In genomic region chr2:47520825-47521665, GRCh38 we compare ENCODE assay signal across 8 cellular contexts. TPM values are rescaled to one million over a fixed set of nuclear protein-coding genes. Genes with fewer than 3 reads are reported as not detected.
DNase-seq lines count a peak whose midpoint lies in the region; ATAC-seq, FAIRE-seq and TF ChIP-seq lines count a peak whose summit lies in the region.

No MANE protein-coding gene starts in this region.

- no peaks in the 10 kb centered on the region for H3K36me3 ChIP-seq in bronchial epithelial cell (ENCODE audit: control insufficient read depth, insufficient read depth, low read length)

- no peak for FAIRE-seq in bronchial epithelial cell (lab: Jason Lieb, UNC)

- peaks cover 4% of the 10 kb centered on the region for H3K27me3 ChIP-seq in bronchial epithelial cell (ENCODE audit: control insufficient read depth, insufficient read depth, low read length)

- peak overlapping the region; percentile 20 for H3K4me3 ChIP-seq in bronchial epithelial cell (ENCODE audit: low read depth, low read length)

- DNase-seq in NCI-H2081 treated with DMSO at 0.1 percent for 48 hours (lab: John Stamatoyannopoulos, UW): peak; percentile 62
- peak; percentile 22 to 64 (median 44) for DNase-seq in activated CD4-positive, CD25-positive, alpha-beta regulatory T cell (lab: John Stamatoyannopoulos, UW)
- peak; percentile 49 for DNase-seq in bronchial epithelial cell (ENCODE audit: low read depth)
- peak; percentile 41 to 71 for DNase-seq in left colon
- DNase-seq in stimulated activated CD8-positive, alpha-beta memory T cell treated with anti-CD3 and anti-CD28 coated beads, Interleukin-12 subunit alpha, Interleukin-12 subunit beta, amount 100 ng/mL, for 24 hours (ENCODE audit: extremely low read depth): peak; percentile 39
- no peak for DNase-seq in DMS114 treated with DMSO at 0.1 percent for 48 hours (lab: John Stamatoyannopoulos, UW; ENCODE audit: unreplicated experiment)

- intact Hi-C loops in left colon (cut with DNase I, micrococcal nuclease): no loop called here

- TF ChIP-seq CTCF in bronchial epithelial cell (IDR thresholded peaks at IDR 0.05; ENCODE audit: insufficient read depth, low read length, severe bottlenecking): peak; percentile 45

- TF ChIP-seq POLR2A in GM18505 (IDR thresholded peaks at IDR 0.05; ENCODE audit: borderline replicate concordance, extremely low read depth, insufficient read depth, insufficient read length): peak; percentile 50

- peak; percentile 81 for ATAC-seq in GM18505 (IDR thresholded peaks at IDR 0.05; ENCODE audit: unreplicated experiment)
- ATAC-seq in HG02938 (IDR thresholded peaks at IDR 0.05; ENCODE audit: unreplicated experiment): peak; percentile 76
- ATAC-seq in left colon: peak; percentile 87

RNA-seq across cellular contexts. Expression of gene KCNK12, which starts 49.7 kb away (rescaled TPM):
- total RNA-seq in bronchial epithelial cell (under 0.01 TPM in 2 replicates), left colon (under 1 TPM in 1 of 2 donors, not detected in 1; 0.11 TPM)
